In genomic region chr12:53064613-53065415, GRCh38 we compare ENCODE assay signal across 1 cellular context.
TF ChIP-seq lines count a peak whose summit lies in the region.

No MANE protein-coding gene starts in this region.

TF ChIP-seq in IMR-90, 13 proteins besides CTCF, POLR2A, EP300 and RAD21 (continued from another document):
- TF ChIP-seq ELK1 (IDR thresholded peaks at IDR 0.05; ENCODE audit: borderline replicate concordance, low read depth, low read length) (no peak), MAFK (IDR thresholded peaks at IDR 0.05; ENCODE audit: low read depth, low read length) (no peak), MXI1 (IDR thresholded peaks at IDR 0.05; ENCODE audit: borderline replicate concordance, low read depth, low read length) (no peak), RFX5 (IDR thresholded peaks at IDR 0.05; ENCODE audit: low read depth, low read length) (no peak), CEBPB (IDR thresholded peaks at IDR 0.05; ENCODE audit: low read depth, low read length) (no peak), USF2 (IDR thresholded peaks at IDR 0.05; ENCODE audit: low read depth, low read length) (no peak)
